8 cellular contexts compared by ENCODE assay signal in genomic region chr20:2693286-2693995, GRCh38. TPM values are rescaled to one million over a fixed set of nuclear protein-coding genes. Genes with fewer than 3 reads are reported as not detected.
DNase-seq lines count a peak whose midpoint lies in the region; ATAC-seq, FAIRE-seq and TF ChIP-seq lines count a peak whose summit lies in the region.

No MANE protein-coding gene starts in this region.

- peak overlapping the region; percentile 65 for H3K4me2 ChIP-seq in GM23338
- peak overlapping the region; percentile 71; the same call in 1 of the 2 replicates for H3K4me2 ChIP-seq in SK-N-SH

- TF ChIP-seq CTCF in GM23338 (conservative IDR thresholded peaks at IDR 0.05; ENCODE audit: low read depth in 2 of 2) (no peak), SK-N-SH (IDR thresholded peaks at IDR 0.05) (no peak)

- peaks cover 9% of the 10 kb centered on the region; the same call in 2 of the 3 replicates for H3K9me3 Mint-ChIP-seq in GM23338

- H3K27me3 Mint-ChIP-seq in GM23338 (ENCODE audit: insufficient read depth, low read depth, poor library complexity), result peaks cover 77% of the 10 kb centered on the region

- H3K4me1 Mint-ChIP-seq in GM23338, result peaks cover 35% of the 10 kb centered on the region

- H3K27ac Mint-ChIP-seq in GM23338, result no peak overlapping the region

- peak overlapping the region; percentile 49; the same call in 2 of the 3 replicates for H3K4me3 Mint-ChIP-seq in GM23338

- 6% methylated on average over 6 of the region's 88 CpGs for WGBS in SK-N-SH (ENCODE audit: low lambda C conversion rate)

- peaks cover 7% of the 10 kb centered on the region; the same call in 1 of the 3 replicates for H3K36me3 Mint-ChIP-seq in GM23338 (ENCODE audit: low read depth)

- H3F3A ChIP-seq in GM23338 (replicated peaks; ENCODE audit: low read depth) (peaks cover 7% of the 10 kb centered on the region; the same call in 1 of the 2 replicates), SK-N-SH (replicated peaks; ENCODE audit: insufficient read depth) (peaks cover 7% of the 10 kb centered on the region)

- peaks cover 14% of the 10 kb centered on the region; the same call in 1 of the 2 replicates for H3K4me1 ChIP-seq in GM23338 (ENCODE audit: insufficient read depth)
- H3K4me1 ChIP-seq in SK-N-SH (ENCODE audit: control insufficient read depth in 1 of 2, insufficient read depth in 2 of 2, low read depth in 1 of 2, low read length in 1 of 2), result peaks cover 0 to 38% of the 10 kb centered on the region in 2 experiments; a peak in 1 of 4 replicates

- DNase-seq in GM23338 (ENCODE audit: low spot score) (peak; percentile 63), SK-N-SH (peak; percentile 90), amygdala (lab: John Stamatoyannopoulos, UW) (peak in 30 of 56 donors; percentile 7 to 64 (median 26)), inferior parietal cortex (ENCODE audit: extremely low spot score) (peak; percentile 32), NAMALWA (ENCODE audit: low spot score) (no peak), RCC 7860 (ENCODE audit: low spot score) (no peak)
- DNase-seq in stimulated activated CD4-positive, alpha-beta T cell treated with anti-CD3 and anti-CD28 coated beads, Interleukin-4, amount 100 ng/mL, for 24 hours, result peak; percentile 33

- H3K27ac ChIP-seq in GM23338 (ENCODE audit: low read depth), result no peak overlapping the region
- H3K27ac ChIP-seq in SK-N-SH (ENCODE audit: low read depth in 2 of 2, low read length in 1 of 2), result no peak overlapping the region; a peak in 1 of 4 replicates

- CTCF ChIA-PET in SK-N-SH (lab: Yijun Ruan, JAX), result interaction anchor here (0.9 to 1.5 kb wide), 7 partner anchors 19 to 172 kb away, joined by 3 to 6 read pairs (median 3); no protein-coding TSS in a partner anchor

- no peaks in the 10 kb centered on the region for H3K36me3 ChIP-seq in GM23338 (ENCODE audit: insufficient read depth)
- H3K36me3 ChIP-seq in SK-N-SH (replicated peaks in 1 of 2; ENCODE audit: control insufficient read depth in 1 of 2, insufficient read depth in 2 of 2, low read length in 1 of 2), result no peaks in the 10 kb centered on the region

- no peak for FAIRE-seq in RCC 7860 (lab: Jason Lieb, UNC)

- H3K4me3 ChIP-seq in GM23338, result peak overlapping the region; percentile 46
- H3K4me3 ChIP-seq in SK-N-SH (ENCODE audit: low read depth in 2 of 2, low read length in 1 of 2), result peak overlapping the region; percentile 54 to 56

- peak; percentile 72 for ATAC-seq in GM23338
- ATAC-seq in GM18520 (IDR thresholded peaks at IDR 0.05; ENCODE audit: unreplicated experiment), result no peak

- peaks cover 11% of the 10 kb centered on the region; the same call in 1 of the 2 replicates for H4K20me1 ChIP-seq in GM23338 (replicated peaks; ENCODE audit: insufficient read depth)
- peaks cover 7% of the 10 kb centered on the region; the same call in 1 of the 2 replicates for H4K20me1 ChIP-seq in SK-N-SH (ENCODE audit: insufficient read depth)

- H3K9me3 ChIP-seq in SK-N-SH, result no peaks in the 10 kb centered on the region

- H3K27me3 ChIP-seq in GM23338 (ENCODE audit: insufficient read depth), result peaks cover 90% of the 10 kb centered on the region
- no peaks in the 10 kb centered on the region for H3K27me3 ChIP-seq in SK-N-SH (ENCODE audit: insufficient read depth)

- no peak for TF ChIP-seq EP300 in SK-N-SH (IDR thresholded peaks at IDR 0.05; ENCODE audit: borderline replicate concordance in 1 of 2, low read depth in 1 of 2, low read length in 1 of 2)

- H3K9ac ChIP-seq in SK-N-SH, result no peak overlapping the region

- H2AFZ ChIP-seq in GM23338, result peak overlapping the region; percentile 43; the same call in 1 of the 2 replicates
- no peak overlapping the region for H2AFZ ChIP-seq in SK-N-SH (ENCODE audit: low read depth)

- H3K79me2 ChIP-seq in GM23338 (replicated peaks; ENCODE audit: insufficient read depth) (no peaks in the 10 kb centered on the region), SK-N-SH (ENCODE audit: insufficient read depth) (no peaks in the 10 kb centered on the region; the same call in 1 of the 2 replicates)

- no peak for TF ChIP-seq RAD21 in SK-N-SH (IDR thresholded peaks at IDR 0.05; ENCODE audit: low read length)

- H3K9me2 ChIP-seq in GM23338 (ENCODE audit: insufficient read depth) (no peaks in the 10 kb centered on the region), SK-N-SH (no peaks in the 10 kb centered on the region)

- POLR2A ChIA-PET in SK-N-SH (lab: Yijun Ruan, JAX), result interaction anchor here (0.5 to 1.5 kb wide), 2 partner anchors 37 to 224 kb away, joined by 3 read pairs; no protein-coding TSS in a partner anchor

TF ChIP-seq in GM23338, 12 proteins besides CTCF, POLR2A, EP300 and RAD21:
- TF ChIP-seq EZH2 (IDR thresholded peaks at IDR 0.05; ENCODE audit: low read depth, unreplicated experiment) (peak; percentile 79), NANOG (IDR thresholded peaks at IDR 0.05; ENCODE audit: borderline replicate concordance) (no peak)

TF ChIP-seq in SK-N-SH, 30 proteins besides CTCF, POLR2A, EP300 and RAD21:
- TF ChIP-seq RXRA (IDR thresholded peaks at IDR 0.05; ENCODE audit: borderline replicate concordance, low read depth) (no peak), MEF2A (IDR thresholded peaks at IDR 0.05; ENCODE audit: borderline replicate concordance, low read depth) (no peak), CHD2 (IDR thresholded peaks at IDR 0.05; ENCODE audit: low read length, partially characterized antibody) (no peak), IRF3 (IDR thresholded peaks at IDR 0.05; ENCODE audit: low read depth, low read length) (no peak), RFX5 (IDR thresholded peaks at IDR 0.05; ENCODE audit: low read length) (no peak), NFIC (IDR thresholded peaks at IDR 0.05; ENCODE audit: borderline replicate concordance) (no peak)
- TF ChIP-seq, protein P1, sequence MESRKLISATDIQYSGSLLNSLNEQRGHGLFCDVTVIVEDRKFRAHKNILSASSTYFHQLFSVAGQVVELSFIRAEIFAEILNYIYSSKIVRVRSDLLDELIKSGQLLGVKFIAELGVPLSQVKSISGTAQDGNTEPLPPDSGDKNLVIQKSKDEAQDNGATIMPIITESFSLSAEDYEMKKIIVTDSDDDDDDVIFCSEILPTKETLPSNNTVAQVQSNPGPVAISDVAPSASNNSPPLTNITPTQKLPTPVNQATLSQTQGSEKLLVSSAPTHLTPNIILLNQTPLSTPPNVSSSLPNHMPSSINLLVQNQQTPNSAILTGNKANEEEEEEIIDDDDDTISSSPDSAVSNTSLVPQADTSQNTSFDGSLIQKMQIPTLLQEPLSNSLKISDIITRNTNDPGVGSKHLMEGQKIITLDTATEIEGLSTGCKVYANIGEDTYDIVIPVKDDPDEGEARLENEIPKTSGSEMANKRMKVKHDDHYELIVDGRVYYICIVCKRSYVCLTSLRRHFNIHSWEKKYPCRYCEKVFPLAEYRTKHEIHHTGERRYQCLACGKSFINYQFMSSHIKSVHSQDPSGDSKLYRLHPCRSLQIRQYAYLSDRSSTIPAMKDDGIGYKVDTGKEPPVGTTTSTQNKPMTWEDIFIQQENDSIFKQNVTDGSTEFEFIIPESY (IDR thresholded peaks at IDR 0.05; ENCODE audit: borderline replicate concordance, low read depth), result no peak

RNA-seq across cellular contexts. Expression of gene EBF4, which starts 0.9 kb away (rescaled TPM):
- 0.50 and 0.66 TPM in 2 replicates for total RNA-seq in GM23338 (2014; rRNA removed; shearing (Covaris generic))
- polyA plus RNA-seq in GM23338 (2016; fragmentation: Nextera tagmentation; extraction: Ambion mirVana) (1.4 and 1.6 TPM in 2 replicates), SK-N-SH (2012; rRNA removed) (15.9 and 20.6 TPM in 2 replicates)
- 8.4 and 13.2 TPM in 2 replicates for polyA plus RNA-seq in SK-N-SH (2012; cell fraction: cytosol; rRNA removed)
- polyA plus RNA-seq in SK-N-SH (2012; cell fraction: nucleus; rRNA removed), result 103 and 177 TPM in 2 replicates

RNA-seq across cellular contexts. Expression of gene IDH3B, which starts 29.4 kb away (rescaled TPM):
- 126 and 141 TPM in 2 replicates for total RNA-seq in GM23338 (2014; rRNA removed; shearing (Covaris generic))
- polyA plus RNA-seq in GM23338 (2016; fragmentation: Nextera tagmentation; extraction: Ambion mirVana) (77.7 and 87.1 TPM in 2 replicates), SK-N-SH (2012; rRNA removed) (233 and 268 TPM in 2 replicates)
- 158 and 196 TPM in 2 replicates for polyA plus RNA-seq in SK-N-SH (2012; cell fraction: cytosol; rRNA removed)
- 526 and 663 TPM in 2 replicates for polyA plus RNA-seq in SK-N-SH (2012; cell fraction: nucleus; rRNA removed)

RNA-seq across cellular contexts. Expression of gene NOP56, which starts 41.0 kb away (rescaled TPM):
- total RNA-seq in GM23338 (2014; rRNA removed; shearing (Covaris generic)), result 429 and 447 TPM in 2 replicates
- 569 and 576 TPM in 2 replicates for polyA plus RNA-seq in GM23338 (2016; fragmentation: Nextera tagmentation; extraction: Ambion mirVana)
- polyA plus RNA-seq in SK-N-SH (2012; rRNA removed), result 158 and 218 TPM in 2 replicates
- 111 and 114 TPM in 2 replicates for polyA plus RNA-seq in SK-N-SH (2012; cell fraction: cytosol; rRNA removed)
- polyA plus RNA-seq in SK-N-SH (2012; cell fraction: nucleus; rRNA removed), result 520 and 629 TPM in 2 replicates

Comparison
In these comparisons a context has a peak if more than half of its experiments do, and no peak if none do; other contexts are left out.
1. DNase-seq: peak in GM23338 (single experiment), SK-N-SH (single experiment), amygdala (30 of 56), inferior parietal cortex (single experiment) and stimulated activated CD4-positive, alpha-beta T cell treated with anti-CD3 and anti-CD28 coated beads, Interleukin-4, amount 100 ng/mL, for 24 hours (single experiment); none in NAMALWA (single experiment) and RCC 7860 (single experiment).